23 cellular contexts compared by ENCODE assay signal in genomic region chr10:131657318-131657984, GRCh38.
DNase-seq lines count a peak whose midpoint lies in the region; ATAC-seq, FAIRE-seq and TF ChIP-seq lines count a peak whose summit lies in the region.
"Had no signal": no experiment of that assay in that cellular context is flagged by ENCODE, and none has a peak within 500 bp of the region (broad histone marks: within the 10 kb centered on the region; RNA-seq: fewer than 3 reads in every experiment).

No MANE protein-coding gene starts in this region.

- H3K4me1 ChIP-seq in K562 (replicated peaks in 1 of 2; ENCODE audit: control insufficient read depth in 2 of 2, insufficient read depth in 2 of 2, low read length in 2 of 2) (no peaks in the 10 kb centered on the region), testis (no peaks in the 10 kb centered on the region)

- H3K9me1 ChIP-seq in K562 (ENCODE audit: control insufficient read depth, insufficient read depth, low read length), result no peaks in the 10 kb centered on the region

- no peak for FAIRE-seq in K562 (lab: Jason Lieb, UNC)

- H3K79me2 ChIP-seq in K562 (ENCODE audit: control insufficient read depth, insufficient read depth, low read length), result no peaks in the 10 kb centered on the region

- H4K20me1 ChIP-seq in K562 (replicated peaks; ENCODE audit: control insufficient read depth, insufficient read depth, low read length), result no peaks in the 10 kb centered on the region
- H4K20me1 ChIP-seq: BLaER1 had no signal

- no TSS peak for BruUV-seq in K562 (replicated peaks; lab: Mats Ljungman, UMichigan)

- no peak overlapping the region for H3K9ac ChIP-seq in K562 (ENCODE audit: insufficient read depth in 1 of 2, low read depth in 2 of 2, low read length in 2 of 2)
- H3K9ac ChIP-seq: BLaER1, GM23248 had no signal

- H3K9me3 ChIP-seq in K562 (replicated peaks; ENCODE audit: control insufficient read depth, insufficient read depth, low read depth, low read length) (no peaks in the 10 kb centered on the region), testis (no peaks in the 10 kb centered on the region)

- TF ChIP-seq CTCF in K562 (IDR thresholded peaks at IDR 0.05 in 2 of 3, conservative IDR thresholded peaks at IDR 0.05 in 1 of 3; ENCODE audit: insufficient read depth in 2 of 3, low read depth in 1 of 3, low read length in 3 of 3) (no peak), coronary artery (IDR thresholded peaks at IDR 0.05) (no peak), testis (IDR thresholded peaks at IDR 0.05) (no peak)

- DNase-seq in K562 (ENCODE audit: extremely low read depth in 1 of 4, low spot score in 3 of 4) (no peak), coronary artery (ENCODE audit: low spot score) (peak; percentile 50), mesenteric fat pad (ENCODE audit: low spot score) (peak; percentile 64), testis (peak; percentile 6)
- DNase-seq: CD4-positive, alpha-beta T cell; COR-L47; DMS79; GM23248; Karpas-422; MV-4-11; NCI-H1105 treated with DMSO at 0.1 percent for 48 hours; NCI-H2029 treated with DMSO at 0.1 percent for 48 hours; NCI-H345; NCI-H524; NCI-H774; NK-92 treated with Interleukin-12 subunit alpha and Interleukin-12 subunit beta, amount 100 ng/mL, for 24 hours; SIG-M5 had no signal

- H3K36me3 ChIP-seq in K562 (ENCODE audit: control insufficient read depth, insufficient read depth, low read length), result no peaks in the 10 kb centered on the region
- no peaks in the 10 kb centered on the region for H3K36me3 ChIP-seq in testis (ENCODE audit: low read depth, missing control alignments)
- H3K36me3 ChIP-seq: BLaER1 had no signal

- TF ChIP-seq EP300 in K562 (IDR thresholded peaks at IDR 0.05; ENCODE audit: low read length), result no peak

- no peak overlapping the region for H3K4me2 ChIP-seq in K562 (ENCODE audit: insufficient read depth, low read length)
- H3K4me2 ChIP-seq: BLaER1 had no signal

- no peak overlapping the region for H3K4me3 ChIP-seq in K562
- H3K4me3 ChIP-seq in coronary artery, result no peak overlapping the region
- H3K4me3 ChIP-seq in testis, result no peak overlapping the region
- H3K4me3 ChIP-seq: BLaER1, GM23248 had no signal

- CTCF ChIA-PET in K562 (lab: Yijun Ruan, JAX; ENCODE audit: low intra/inter-chr PET ratio), result no interaction called here

- intact Hi-C loops in K562 (cut with micrococcal nuclease), result no loop called here
- intact Hi-C loops in testis (cut with DNase I; ENCODE audit: low total_unique reads), result no loop called here

- H3K27ac ChIP-seq in K562 (ENCODE audit: extremely low read depth, low read depth, low read length), result no peak overlapping the region
- no peak overlapping the region for H3K27ac ChIP-seq in coronary artery
- no peak overlapping the region for H3K27ac ChIP-seq in testis
- H3K27ac ChIP-seq: BLaER1, GM23248, RWPE1 had no signal

- no peak for ATAC-seq in K562
- no peak for ATAC-seq in GM21529 (IDR thresholded peaks at IDR 0.05; ENCODE audit: unreplicated experiment)
- no peak for ATAC-seq in HG02970 (IDR thresholded peaks at IDR 0.05; ENCODE audit: low FRiP score, unreplicated experiment)
- no peak for ATAC-seq in GM21619 (IDR thresholded peaks at IDR 0.05; ENCODE audit: unreplicated experiment)
- ATAC-seq: HCT116 had no signal

- H2AFZ ChIP-seq in K562 (ENCODE audit: low read depth, low read length), result no peak overlapping the region
- H2AFZ ChIP-seq: GM23248 had no signal

- 0% methylated on average over 11 of the region's 16 CpGs for WGBS in K562 (ENCODE audit: insufficient coverage, low coverage, missing lambda C conversion rate)
- WGBS in testis, 2 donors, result 89 to 91% methylated on average over 14 to 16 of the region's 16 CpGs

- in situ Hi-C loops in K562 (cut with MboI), result no loop called here

- H3K27me3 ChIP-seq in K562 (ENCODE audit: control insufficient read depth in 2 of 2, insufficient read depth in 2 of 2, low read length in 2 of 2) (peaks cover 0 to 24% of the 10 kb centered on the region in 2 experiments; a peak in 2 of 5 replicates), testis (no peaks in the 10 kb centered on the region)

- POLR2A ChIA-PET in K562 (lab: Yijun Ruan, JAX), result no interaction called here

- TF ChIP-seq POLR2A in K562 (conservative IDR thresholded peaks at IDR 0.05), result no peak
- TF ChIP-seq POLR2A in testis (IDR thresholded peaks at IDR 0.05), result no peak

- no peak for TF ChIP-seq RAD21 in K562 (CRISPR knock-in tag; conservative IDR thresholded peaks at IDR 0.05 in 1 of 2, IDR thresholded peaks at IDR 0.05 in 1 of 2)

TF ChIP-seq in K562, 482 proteins besides CTCF, POLR2A, EP300 and RAD21:
- TF ChIP-seq NFYB (IDR thresholded peaks at IDR 0.05; ENCODE audit: extremely low read depth, insufficient read length), result peak; percentile 51
- TF ChIP-seq TBP (optimal IDR thresholded peaks at IDR 0.05; ENCODE audit: low read depth, low read length), result no peak
- TF ChIP-seq ZSCAN29 (IDR thresholded peaks at IDR 0.05), result no peak
- TF ChIP-seq COPS2 (conservative IDR thresholded peaks at IDR 0.05), result no peak
- no peak for TF ChIP-seq ZNF217 (CRISPR knock-in tag; IDR thresholded peaks at IDR 0.05)

Comparison
In these comparisons a context has a peak if more than half of its experiments do, and no peak if none do; other contexts are left out.
1. DNase-seq: peak in coronary artery (single experiment), mesenteric fat pad (single experiment) and testis (single experiment); none in K562 (0 of 4).